ENCODE assay signal across 8 cellular contexts in the genomic region with DNA sequence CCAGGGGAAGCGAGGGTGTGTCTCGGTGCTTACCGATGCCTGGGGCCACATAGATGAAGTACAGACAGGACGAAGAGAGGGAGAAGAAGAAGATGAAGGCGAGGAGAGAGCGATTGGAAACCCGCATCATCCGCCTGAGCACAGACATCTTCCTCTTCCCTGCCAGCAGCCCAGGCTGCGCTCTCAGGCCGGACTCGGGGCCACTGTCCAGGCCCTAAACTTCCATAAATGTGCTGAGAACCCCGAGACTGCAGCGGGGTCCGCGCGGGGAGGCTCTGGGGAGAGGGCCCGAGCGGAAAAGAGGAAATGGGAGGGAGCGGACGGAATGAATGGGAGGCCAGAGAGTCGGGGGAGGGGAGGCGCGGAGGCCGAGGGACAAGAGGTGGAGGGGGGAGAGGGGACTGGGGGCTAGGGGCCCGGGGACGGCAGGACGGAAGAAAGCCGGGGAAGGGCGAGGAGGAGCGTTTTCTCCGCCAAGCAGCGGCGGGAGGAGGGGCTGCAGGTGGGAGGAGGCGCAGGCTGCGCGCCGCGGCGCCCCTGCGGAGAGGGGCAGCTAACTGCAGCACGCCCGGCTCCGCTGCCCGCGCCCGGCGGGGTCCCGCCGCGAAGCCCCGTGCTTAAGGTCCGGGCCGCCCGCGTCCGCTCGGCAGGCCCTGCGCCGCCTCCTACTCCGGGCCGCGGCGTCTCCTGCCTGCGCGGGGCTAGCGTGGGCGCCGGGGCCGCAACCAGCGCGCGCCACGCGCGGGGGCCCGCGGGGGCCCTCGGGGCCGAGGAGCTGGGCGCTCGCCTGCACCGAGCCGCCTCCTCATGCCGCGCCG. TPM values are rescaled to one million over a fixed set of nuclear protein-coding genes. Genes with fewer than 3 reads are reported as not detected.
DNase-seq lines count a peak whose midpoint lies in the region; ATAC-seq, FAIRE-seq and TF ChIP-seq lines count a peak whose summit lies in the region.

A gene with protein sequence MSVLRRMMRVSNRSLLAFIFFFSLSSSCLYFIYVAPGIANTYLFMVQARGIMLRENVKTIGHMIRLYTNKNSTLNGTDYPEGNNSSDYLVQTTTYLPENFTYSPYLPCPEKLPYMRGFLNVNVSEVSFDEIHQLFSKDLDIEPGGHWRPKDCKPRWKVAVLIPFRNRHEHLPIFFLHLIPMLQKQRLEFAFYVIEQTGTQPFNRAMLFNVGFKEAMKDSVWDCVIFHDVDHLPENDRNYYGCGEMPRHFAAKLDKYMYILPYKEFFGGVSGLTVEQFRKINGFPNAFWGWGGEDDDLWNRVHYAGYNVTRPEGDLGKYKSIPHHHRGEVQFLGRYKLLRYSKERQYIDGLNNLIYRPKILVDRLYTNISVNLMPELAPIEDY (minus strand): TSS at position 303 of the 818 bp plus-strand sequence. CDS start 155 bp downstream, at position 148.

- intact Hi-C loops in CD4-positive, alpha-beta T cell (cut with DNase I, micrococcal nuclease) = no loop called here
- intact Hi-C loops in sciatic nerve (cut with DNase I) = no loop called here

- H3K4me2 ChIP-seq in OCI-LY3 (ENCODE audit: low read length) (peak within 1 kb of the TSS; percentile 98), astrocyte (ENCODE audit: low read length) (peak within 1 kb of the TSS; percentile 98), hepatocyte (peak within 1 kb of the TSS; percentile 96)

- H3K4me1 Mint-ChIP-seq in CD4-positive, alpha-beta T cell (ENCODE audit: low read depth) = peaks cover 16% of the 10 kb centered on the region
- peaks cover 11% of the 10 kb centered on the region for H3K4me1 Mint-ChIP-seq in astrocyte (ENCODE audit: low read depth, unreplicated experiment)

- no peak within 1 kb of the TSS for H3K27ac ChIP-seq in CD4-positive, alpha-beta T cell (ENCODE audit: low read depth, low read length)
- peak within 1 kb of the TSS; percentile 32; the same call in 1 of the 2 replicates for H3K27ac ChIP-seq in OCI-LY3 (ENCODE audit: low read length)
- peak within 1 kb of the TSS; percentile 60 for H3K27ac ChIP-seq in astrocyte (ENCODE audit: low read depth, low read length)
- peak within 1 kb of the TSS; percentile 93 for H3K27ac ChIP-seq in hepatocyte

- H3K4me3 Mint-ChIP-seq in CD4-positive, alpha-beta T cell = peak within 1 kb of the TSS; percentile 89
- peak within 1 kb of the TSS; percentile 98 for H3K4me3 Mint-ChIP-seq in astrocyte (ENCODE audit: unreplicated experiment)

- CTCF ChIA-PET in CD4-positive, alpha-beta T cell (lab: Charles Lee) = no interaction called here

- peak; percentile 9 for ATAC-seq in CD4-positive, alpha-beta T cell (ENCODE audit: poor library complexity)
- ATAC-seq in GM19035 (IDR thresholded peaks at IDR 0.05; ENCODE audit: unreplicated experiment) (peak; percentile 42), HG03135 (IDR thresholded peaks at IDR 0.05; ENCODE audit: unreplicated experiment) (peak; percentile 35), sciatic nerve (peak; percentile 40)

- H3K79me2 ChIP-seq in OCI-LY3 (ENCODE audit: low read length) (no peaks in the 10 kb centered on the region), astrocyte (ENCODE audit: insufficient read depth, low read length) (peaks cover 5% of the 10 kb centered on the region), hepatocyte (peaks cover 39% of the 10 kb centered on the region)

- H3K27me3 ChIP-seq in CD4-positive, alpha-beta T cell (ENCODE audit: control insufficient read depth, insufficient read depth, low read length) = peaks cover 33% of the 10 kb centered on the region
- H3K27me3 ChIP-seq in OCI-LY3 (ENCODE audit: low read depth, low read length) = no peaks in the 10 kb centered on the region
- H3K27me3 ChIP-seq in astrocyte (ENCODE audit: insufficient read depth, low read length) = no peaks in the 10 kb centered on the region
- no peaks in the 10 kb centered on the region for H3K27me3 ChIP-seq in hepatocyte

- no peaks in the 10 kb centered on the region for H3K9me3 ChIP-seq in CD4-positive, alpha-beta T cell (ENCODE audit: control insufficient read depth, low read length)
- no peaks in the 10 kb centered on the region for H3K9me3 ChIP-seq in OCI-LY3 (ENCODE audit: insufficient read depth, low read length)
- H3K9me3 ChIP-seq in astrocyte (ENCODE audit: insufficient read depth, low read depth, low read length) = no peaks in the 10 kb centered on the region
- H3K9me3 ChIP-seq in hepatocyte (ENCODE audit: low read depth) = no peaks in the 10 kb centered on the region

- no peak for FAIRE-seq in astrocyte (lab: Jason Lieb, UNC)

- H3K4me1 ChIP-seq in OCI-LY3 (ENCODE audit: low read length) (peaks cover 28% of the 10 kb centered on the region), astrocyte (ENCODE audit: insufficient read depth, low read length) (peaks cover 13% of the 10 kb centered on the region), hepatocyte (ENCODE audit: insufficient read depth) (peaks cover 9% of the 10 kb centered on the region)

- no peaks in the 10 kb centered on the region for H3K36me3 Mint-ChIP-seq in CD4-positive, alpha-beta T cell (ENCODE audit: low read depth)
- no peaks in the 10 kb centered on the region for H3K36me3 Mint-ChIP-seq in astrocyte (ENCODE audit: low read depth, unreplicated experiment)

- no peak for DNase-seq in CD4-positive, alpha-beta T cell
- DNase-seq in astrocyte (ENCODE audit: low read depth) = peak; percentile 36
- peak; percentile 73 for DNase-seq in hepatocyte (ENCODE audit: low spot score)
- peak; percentile 58 for DNase-seq in sciatic nerve (ENCODE audit: low spot score)
- no peak for DNase-seq in putamen (ENCODE audit: low spot score)

- H3K9me2 ChIP-seq in hepatocyte (replicated peaks; ENCODE audit: insufficient read depth) = no peaks in the 10 kb centered on the region

- H3K9ac ChIP-seq in OCI-LY3 (ENCODE audit: low read length) (peak within 1 kb of the TSS; percentile 72), astrocyte (ENCODE audit: low read length) (peak within 1 kb of the TSS; percentile 83)

- H2AFZ ChIP-seq in OCI-LY3 (ENCODE audit: low read depth, low read length) (peak within 1 kb of the TSS; percentile 52; the same call in 1 of the 2 replicates), astrocyte (ENCODE audit: low read depth, low read length) (peak within 1 kb of the TSS; percentile 94), hepatocyte (peak within 1 kb of the TSS; percentile 86)

- under 1% methylated on average over 18 of the region's 86 CpGs for WGBS in hepatocyte (ENCODE audit: low lambda C conversion rate, missing lambda C conversion rate)

- POLR2A ChIA-PET in CD4-positive, alpha-beta T cell (lab: Charles Lee) = no interaction called here

- peak within 1 kb of the TSS; percentile 95 for H3K4me3 ChIP-seq in OCI-LY3 (ENCODE audit: low read length)
- H3K4me3 ChIP-seq in astrocyte (ENCODE audit: insufficient read depth, low read depth, low read length) = peak within 1 kb of the TSS; percentile 86
- peak within 1 kb of the TSS; percentile 94 for H3K4me3 ChIP-seq in hepatocyte

- H4K20me1 ChIP-seq in OCI-LY3 (ENCODE audit: insufficient read depth, low read length) (peaks cover 3% of the 10 kb centered on the region; the same call in 1 of the 2 replicates), astrocyte (ENCODE audit: insufficient read depth, low read length) (no peaks in the 10 kb centered on the region), hepatocyte (ENCODE audit: insufficient read depth, poor library complexity, severe bottlenecking) (no peaks in the 10 kb centered on the region)

- no peaks in the 10 kb centered on the region for H3K9me3 Mint-ChIP-seq in CD4-positive, alpha-beta T cell
- no peaks in the 10 kb centered on the region for H3K9me3 Mint-ChIP-seq in astrocyte (ENCODE audit: unreplicated experiment)

- H3K27ac Mint-ChIP-seq in CD4-positive, alpha-beta T cell = no peak within 1 kb of the TSS
- peak within 1 kb of the TSS; percentile 16 for H3K27ac Mint-ChIP-seq in astrocyte (ENCODE audit: unreplicated experiment)

- peaks cover 68% of the 10 kb centered on the region for H3K27me3 Mint-ChIP-seq in CD4-positive, alpha-beta T cell
- no peaks in the 10 kb centered on the region for H3K27me3 Mint-ChIP-seq in astrocyte (ENCODE audit: low read depth, unreplicated experiment)

- H3K36me3 ChIP-seq in OCI-LY3 (replicated peaks; ENCODE audit: low read depth, low read length) = no peaks in the 10 kb centered on the region
- H3K36me3 ChIP-seq in astrocyte (ENCODE audit: insufficient read depth, low read length) = no peaks in the 10 kb centered on the region
- H3K36me3 ChIP-seq in hepatocyte (replicated peaks; ENCODE audit: insufficient read depth, low read depth) = no peaks in the 10 kb centered on the region

- no peak for TF ChIP-seq CTCF in CD4-positive, alpha-beta T cell (IDR thresholded peaks at IDR 0.05)
- TF ChIP-seq CTCF in OCI-LY3 (IDR thresholded peaks at IDR 0.05; ENCODE audit: low read depth, low read length) = no peak
- TF ChIP-seq CTCF in astrocyte (IDR thresholded peaks at IDR 0.05; ENCODE audit: insufficient read depth, low read depth, low read length) = no peak
- TF ChIP-seq CTCF in hepatocyte (IDR thresholded peaks at IDR 0.05; ENCODE audit: poor library complexity) = no peak

RNA-seq across cellular contexts. Expression of the gene that starts here (rescaled TPM):
- under 1 TPM in 1 of 2 experiments, not detected in 1; 0.75 TPM for total RNA-seq in CD4-positive, alpha-beta T cell
- total RNA-seq in astrocyte (17.0 and 17.7 TPM in 2 replicates), hepatocyte (10.3 and 14.1 TPM in 2 replicates), sciatic nerve (6.4 TPM)
- polyA plus RNA-seq in hepatocyte = 3.2 and 4.9 TPM in 2 replicates

Comparison
In these comparisons a context has a peak if more than half of its experiments do, and no peak if none do; other contexts are left out.
1. Peak in ATAC-seq in CD4-positive, alpha-beta T cell; RNA of the gene not detected or under 1 TPM.
2. DNase-seq: peak in astrocyte (single experiment), hepatocyte (single experiment) and sciatic nerve (single experiment); none in CD4-positive, alpha-beta T cell (0 of 10) and putamen (single experiment).
3. Peak in every context shown above with its lines, with median percentiles within 50 percentile points of each other: ATAC-seq, H2AFZ ChIP-seq, H3K4me2 ChIP-seq and H3K4me3 ChIP-seq.